Comparison of ENCODE assay signal across 8 cellular contexts in the genomic region with DNA sequence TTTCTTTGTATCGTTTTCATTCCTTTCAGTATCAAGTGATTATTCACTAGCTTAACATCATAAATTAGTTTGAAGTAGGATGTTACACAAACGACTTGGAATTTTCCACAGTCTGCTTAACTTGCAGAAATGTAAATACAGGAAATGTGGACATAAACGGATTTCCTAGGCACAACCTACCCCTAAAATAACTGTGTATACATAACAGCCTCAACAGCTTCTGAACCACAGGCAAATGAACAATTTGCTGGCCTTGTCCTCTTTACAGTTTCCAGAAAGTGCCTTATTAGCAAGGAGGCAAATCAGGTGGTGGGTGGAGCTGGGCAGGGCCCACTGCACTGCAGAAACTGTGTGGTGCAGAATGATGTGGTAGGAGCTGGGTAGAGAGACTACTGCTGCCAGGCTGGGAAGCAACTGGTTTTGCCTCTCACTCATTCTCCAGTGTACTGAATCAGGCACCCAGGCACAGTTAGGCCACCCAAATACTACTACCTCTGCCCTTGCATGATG. TPM values are rescaled to one million over a fixed set of nuclear protein-coding genes. Genes with fewer than 3 reads are reported as not detected.
DNase-seq lines count a peak whose midpoint lies in the region; ATAC-seq, FAIRE-seq and TF ChIP-seq lines count a peak whose summit lies in the region.

No MANE protein-coding gene starts in this region.

- H4K20me1 ChIP-seq in smooth muscle cell (ENCODE audit: low read depth) = peaks cover 8% of the 10 kb centered on the region

- DNase-seq in GM18507 (ENCODE audit: extremely low spot score, insufficient read length, low read depth) (no peak), NCI-H526 treated with DMSO at 0.1 percent for 48 hours (lab: John Stamatoyannopoulos, UW) (peak; percentile 91), smooth muscle cell (lab: John Stamatoyannopoulos, UW; ENCODE audit: unreplicated experiment) (peak; percentile 4), NCI-H524 (lab: John Stamatoyannopoulos, UW) (no peak), SHP77 (lab: John Stamatoyannopoulos, UW) (no peak), epidermal melanocyte (ENCODE audit: insufficient read length, low spot score) (no peak)

- H3F3A ChIP-seq in smooth muscle cell (ENCODE audit: low read depth) = no peaks in the 10 kb centered on the region

- ATAC-seq in HG02678 (IDR thresholded peaks at IDR 0.05; ENCODE audit: unreplicated experiment) = peak; percentile 96

- H3K79me2 ChIP-seq in smooth muscle cell (ENCODE audit: low read depth) = peaks cover 30% of the 10 kb centered on the region

- H3K4me3 ChIP-seq in esophagus (ENCODE audit: low read depth in 1 of 2, low read length in 2 of 2) (no peak overlapping the region), smooth muscle cell (peak overlapping the region; percentile 3)

- peaks cover 0 to 2% of the 10 kb centered on the region in 2 donors for H3K27me3 ChIP-seq in esophagus (ENCODE audit: control insufficient read depth in 1 of 2, insufficient read depth in 2 of 2, low read length in 2 of 2)
- H3K27me3 ChIP-seq in smooth muscle cell (ENCODE audit: low read depth) = no peaks in the 10 kb centered on the region

- peak overlapping the region; percentile 56 for H3K4me2 ChIP-seq in smooth muscle cell

- H3K27ac ChIP-seq in esophagus (ENCODE audit: low read depth in 2 of 2, low read length in 1 of 2) (peak overlapping the region; percentile 30 to 71), smooth muscle cell (ENCODE audit: low read depth) (peak overlapping the region; percentile 69)

- H3K9me3 ChIP-seq in esophagus (ENCODE audit: control insufficient read depth in 2 of 2, insufficient read depth in 1 of 2, low read depth in 1 of 2, low read length in 1 of 2) = no peaks in the 10 kb centered on the region
- no peaks in the 10 kb centered on the region for H3K9me3 ChIP-seq in smooth muscle cell (replicated peaks; ENCODE audit: low read depth)

- FAIRE-seq in GM18507 (lab: Jason Lieb, UNC) = peak; percentile 81

- H3K4me1 ChIP-seq in esophagus (ENCODE audit: control insufficient read depth in 2 of 2, insufficient read depth in 2 of 2, low read length in 1 of 2) (no peaks in the 10 kb centered on the region), smooth muscle cell (ENCODE audit: low read depth) (peaks cover 4% of the 10 kb centered on the region)

- no peaks in the 10 kb centered on the region for H3K36me3 ChIP-seq in esophagus (ENCODE audit: control insufficient read depth in 2 of 2, insufficient read depth in 2 of 2, low read length in 1 of 2)
- H3K36me3 ChIP-seq in smooth muscle cell (ENCODE audit: low read depth) = no peaks in the 10 kb centered on the region

- no peak overlapping the region for H3K9ac ChIP-seq in smooth muscle cell (ENCODE audit: low read depth)

- no peak for TF ChIP-seq CTCF in smooth muscle cell (IDR thresholded peaks at IDR 0.05; ENCODE audit: borderline replicate concordance, insufficient read depth, poor library complexity, severe bottlenecking)

- no peak overlapping the region for H2AFZ ChIP-seq in smooth muscle cell (ENCODE audit: low read depth)

- WGBS in esophagus, 2 donors = 5 to 7% methylated on average over 3 of the region's 3 CpGs
- 16% methylated on average over 3 of the region's 3 CpGs for WGBS in smooth muscle cell (ENCODE audit: low lambda C conversion rate)

RNA-seq across cellular contexts. Expression of gene DRAM1, which starts 14.1 kb away (rescaled TPM):
- 1 to 10 TPM; 2.8 TPM for polyA plus RNA-seq in esophagus
- 22.7 and 29.3 TPM in 2 replicates for total RNA-seq in smooth muscle cell
- polyA plus RNA-seq in smooth muscle cell = 29.5 and 31.2 TPM in 2 replicates

Comparison
In these comparisons a context has a peak if more than half of its experiments do, and no peak if none do; other contexts are left out.
1. DNase-seq: peak in NCI-H526 treated with DMSO at 0.1 percent for 48 hours (single experiment) and smooth muscle cell (single experiment); none in GM18507 (single experiment), NCI-H524 (0 of 2), SHP77 (0 of 2) and epidermal melanocyte (single experiment).